7 cellular contexts compared by ENCODE assay signal in the genomic region with DNA sequence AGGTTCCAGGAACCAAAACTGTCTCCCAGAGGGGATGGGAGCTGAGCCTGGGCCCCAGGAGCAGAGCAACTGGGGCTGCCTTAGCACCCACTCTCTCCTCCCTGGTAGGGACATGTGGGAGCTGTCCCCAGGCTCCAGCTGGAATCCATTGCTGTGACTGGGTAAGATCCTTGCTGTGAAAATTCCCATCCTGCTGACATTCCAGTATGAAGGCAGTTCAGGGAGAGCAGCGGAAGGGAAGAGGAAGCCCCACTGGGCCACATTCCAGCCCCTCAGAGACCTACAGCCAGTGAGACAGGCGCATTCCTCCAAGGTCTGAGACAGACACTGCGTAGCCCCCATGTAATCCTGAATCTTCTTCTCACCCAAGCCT. TPM values are rescaled to one million over a fixed set of nuclear protein-coding genes. Genes with fewer than 3 reads are reported as not detected.
A peak's percentile ranks its signal among the peaks of the same experiment; 100 is the strongest.
DNase-seq lines count a peak whose midpoint lies in the region; ATAC-seq, FAIRE-seq and TF ChIP-seq lines count a peak whose summit lies in the region.

No MANE protein-coding gene starts in this region.

- dilution Hi-C loops in IMR-90 (cut with HindIII; ENCODE audit: low sequenced_read_pairs, unreplicated experiment) = no loop called here

- peak overlapping the region; percentile 88 for H4K8ac ChIP-seq in IMR-90 (ENCODE audit: low read depth in 2 of 2, low read length in 2 of 2)

- peak overlapping the region; percentile 57 for H3K23ac ChIP-seq in IMR-90 (ENCODE audit: low read depth, low read length)

- DNase-seq in IMR-90 = peak; percentile 68
- DNase-seq in islet precursor cell = peak; percentile 91
- no peak for DNase-seq in frontal cortex (ENCODE audit: low spot score in 2 of 2)
- DNase-seq in NCI-H1436 treated with DMSO at 0.1 percent for 48 hours (lab: John Stamatoyannopoulos, UW) = no peak

- no peaks in the 10 kb centered on the region for H3K9me3 ChIP-seq in IMR-90 (ENCODE audit: control insufficient read depth, insufficient read depth, low read length)
- no peaks in the 10 kb centered on the region for H3K9me3 ChIP-seq in subcutaneous abdominal adipose tissue (ENCODE audit: control insufficient read depth in 5 of 5, low read length in 5 of 5)

- no CpG with 5 or more reads among the region's 3 CpGs for WGBS in IMR-90 (ENCODE audit: extremely low coverage in 2 of 2, insufficient read length in 1 of 2), 2 experiments

- POLR2A ChIA-PET in IMR-90 (lab: Charles Lee; ENCODE audit: unreplicated experiment) = no interaction called here

- peak overlapping the region; percentile 98; the same call in 2 of the 3 replicates for H2BK15ac ChIP-seq in IMR-90 (ENCODE audit: low read depth, low read length)

- H2AK9ac ChIP-seq in IMR-90 (replicated peaks; ENCODE audit: low read depth, low read length, poor library complexity) = peak overlapping the region; percentile 76

- peak overlapping the region; percentile 92 for H2BK120ac ChIP-seq in IMR-90 (ENCODE audit: low read depth, low read length)

- H3K4me3 ChIP-seq in IMR-90 (ENCODE audit: insufficient read depth, low read depth, low read length) (no peak overlapping the region), subcutaneous abdominal adipose tissue (ENCODE audit: low read depth in 1 of 5, low read length in 5 of 5) (peak overlapping the region in 2 of 5 donors; percentile 21 to 22)

- TF ChIP-seq RAD21 in IMR-90 (IDR thresholded peaks at IDR 0.05; ENCODE audit: low read length) = no peak

- ATAC-seq in IMR-90 (ENCODE audit: low read depth) (peak; percentile 10), HG03175 (IDR thresholded peaks at IDR 0.05; ENCODE audit: unreplicated experiment) (no peak)

- H3K27me3 ChIP-seq in IMR-90 (ENCODE audit: control insufficient read depth, insufficient read depth, low read length) = no peaks in the 10 kb centered on the region
- no peaks in the 10 kb centered on the region for H3K27me3 ChIP-seq in subcutaneous abdominal adipose tissue (ENCODE audit: control insufficient read depth in 5 of 5, insufficient read depth in 4 of 5, low read length in 5 of 5)

- peaks cover 5% of the 10 kb centered on the region; the same call in 1 of the 2 replicates for H4K20me1 ChIP-seq in IMR-90 (ENCODE audit: insufficient read depth, low read length)

- no peaks in the 10 kb centered on the region for H3K36me3 ChIP-seq in IMR-90 (ENCODE audit: control insufficient read depth, insufficient read depth, low read length)
- H3K36me3 ChIP-seq in subcutaneous abdominal adipose tissue (ENCODE audit: control insufficient read depth in 5 of 5, insufficient read depth in 5 of 5, low read length in 5 of 5) = no peaks in the 10 kb centered on the region

- H3K4me1 ChIP-seq in IMR-90 (ENCODE audit: control insufficient read depth, insufficient read depth, low read length) (peaks cover 69% of the 10 kb centered on the region), subcutaneous abdominal adipose tissue (ENCODE audit: control insufficient read depth in 5 of 5, insufficient read depth in 5 of 5, low read length in 5 of 5) (peaks cover 20 to 70% (median 55%) of the 10 kb centered on the region in 5 donors)

- TF ChIP-seq POLR2A in IMR-90 (IDR thresholded peaks at IDR 0.05; ENCODE audit: low read depth, low read length) = no peak

- BruUV-seq in IMR-90 (replicated peaks; lab: Mats Ljungman, UMichigan) = no TSS peak

- CTCF ChIA-PET in IMR-90 (lab: Yijun Ruan, JAX) = interaction anchor here (0.7 to 0.8 kb wide), 2 partner anchors 10 to 63 kb away, joined by 3 read pairs; no protein-coding TSS in a partner anchor

- peaks cover 55 to 95% of the 10 kb centered on the region in 2 experiments for H3K79me1 ChIP-seq in IMR-90 (ENCODE audit: low read depth in 1 of 2, low read length in 2 of 2)

- in situ Hi-C loops in IMR-90 (cut with MboI; ENCODE audit: low sequenced_read_pairs) = no loop called here

- H3K14ac ChIP-seq in IMR-90 (replicated peaks; ENCODE audit: low read depth, low read length) = peak overlapping the region; percentile 84

- TF ChIP-seq CTCF in IMR-90 (conservative IDR thresholded peaks at IDR 0.05; ENCODE audit: low read depth, low read length) = no peak

- peak overlapping the region; percentile 20; the same call in 1 of the 2 replicates for H3K4me2 ChIP-seq in IMR-90 (ENCODE audit: low read depth, low read length)

- peak overlapping the region; percentile 99 for H2BK20ac ChIP-seq in IMR-90 (ENCODE audit: low read depth, low read length)

- intact Hi-C loops in IMR-90 (cut with micrococcal nuclease) = no loop called here

- H3K4ac ChIP-seq in IMR-90 (ENCODE audit: low read depth, low read length) = peak overlapping the region; percentile 97

- FAIRE-seq in frontal cortex (lab: Jason Lieb, UNC) = no peak

- H2AK5ac ChIP-seq in IMR-90 (ENCODE audit: low read depth, low read length) = peak overlapping the region; percentile 92

- peak overlapping the region; percentile 33 for H2AFZ ChIP-seq in IMR-90 (replicated peaks; ENCODE audit: low read length, poor library complexity)

- H3K56ac ChIP-seq in IMR-90 (ENCODE audit: extremely low read depth, insufficient read depth, low read length) = peak overlapping the region; percentile 67

- peak overlapping the region; percentile 95 for H3K18ac ChIP-seq in IMR-90 (ENCODE audit: low read depth, low read length)

- H3K9me1 ChIP-seq in IMR-90 (ENCODE audit: insufficient read depth, low read length) = peaks cover 77% of the 10 kb centered on the region

- H2BK5ac ChIP-seq in IMR-90 (ENCODE audit: low read depth, low read length, poor library complexity, severe bottlenecking) = peak overlapping the region; percentile 93

- H3K27ac ChIP-seq in IMR-90 (ENCODE audit: insufficient read depth, low read length) = peak overlapping the region; percentile 96
- peak overlapping the region; percentile 92 for H3K27ac ChIP-seq in angular gyrus (ENCODE audit: low read depth, low read length)
- peak overlapping the region; percentile 92 for H3K27ac ChIP-seq in subcutaneous abdominal adipose tissue (ENCODE audit: low read depth, low read length)

- H3K9ac ChIP-seq in IMR-90 (ENCODE audit: low read depth, low read length) (peak overlapping the region; percentile 37), subcutaneous abdominal adipose tissue (ENCODE audit: low read length in 5 of 5) (peak overlapping the region in 3 of 5 donors; percentile 15 to 85 (median 77))

- H4K91ac ChIP-seq in IMR-90 (ENCODE audit: insufficient read depth, low read depth, low read length) = peak overlapping the region; percentile 97

- H4K5ac ChIP-seq in IMR-90 (ENCODE audit: low read depth, low read length) = peak overlapping the region; percentile 92

TF ChIP-seq in IMR-90, 13 proteins besides CTCF, POLR2A, EP300 and RAD21:
- TF ChIP-seq FOS (IDR thresholded peaks at IDR 0.05; ENCODE audit: low read depth, low read length) (no peak), MXI1 (IDR thresholded peaks at IDR 0.05; ENCODE audit: borderline replicate concordance, low read depth, low read length) (0 out of 2 replicates have a peak, but pooled peaks have one; percentile 18)
TF ChIP-seq in IMR-90: peak in this region for 1.

RNA-seq across cellular contexts. Expression of a gene that starts 24.2 kb away (rescaled TPM):
- 39.1 and 40.0 TPM in 2 replicates for total RNA-seq in IMR-90 (2012; rRNA removed)
- polyA plus RNA-seq in IMR-90 (2012; rRNA removed) = 22.4 and 22.9 TPM in 2 replicates
- polyA plus RNA-seq in IMR-90 (2012; cell fraction: cytosol; rRNA removed) = 12.8 and 19.0 TPM in 2 replicates
- 95.5 and 141 TPM in 2 replicates for polyA plus RNA-seq in IMR-90 (2012; cell fraction: nucleus; rRNA removed; ENCODE audit: low replicate concordance)
- total RNA-seq in frontal cortex = 57.9 TPM

Comparison
In these comparisons a context has a peak if more than half of its experiments do, and no peak if none do; other contexts are left out.
1. DNase-seq: peak in IMR-90 (single experiment) and islet precursor cell (single experiment); none in frontal cortex (0 of 2) and NCI-H1436 treated with DMSO at 0.1 percent for 48 hours (single experiment).
2. Peak in every context shown above with its lines, with median percentiles within 50 percentile points of each other: H3K27ac ChIP-seq.